ENCODE assay signal across 6 cellular contexts in the genomic region with DNA sequence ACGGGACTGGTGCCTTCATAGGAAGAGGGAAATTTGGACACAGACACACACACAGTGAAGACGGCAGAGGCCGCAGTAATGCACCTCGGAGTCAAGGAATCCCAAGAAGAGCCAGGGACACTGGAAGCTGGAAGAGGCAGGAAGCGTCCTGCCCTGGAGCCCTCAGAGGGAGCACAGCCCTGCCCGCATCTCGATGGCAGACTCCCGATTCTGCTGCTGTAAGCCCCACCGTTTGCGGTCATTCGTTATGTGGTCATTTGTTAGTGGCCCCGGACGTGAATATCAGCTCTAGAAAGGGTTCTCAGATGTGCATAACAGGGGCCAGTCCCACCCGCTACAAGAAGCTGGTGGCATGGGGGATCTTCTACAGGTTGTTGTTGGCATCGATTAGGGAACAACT.
"Had no signal": no experiment of that assay in that cellular context is flagged by ENCODE, and none has a peak within 500 bp of the region (broad histone marks: within the 10 kb centered on the region; RNA-seq: fewer than 3 reads in every experiment).

No MANE protein-coding gene starts in this region.

- H2AFZ ChIP-seq: GM23248 had no signal

- ATAC-seq: HCT116 had no signal

- H3K4me3 Mint-ChIP-seq: HFFc6 had no signal

- H3K4me1 ChIP-seq: HAP-1 had no signal

- DNase-seq: GM23248, GOT3, HFFc6, IMR-90 had no signal

- H3K36me3 ChIP-seq: HAP-1 had no signal

- H3K4me3 ChIP-seq: GM23248, HAP-1 had no signal

- H3K9ac ChIP-seq: GM23248 had no signal

- H3K9me3 Mint-ChIP-seq: HFFc6 had no signal

- H3K9me3 ChIP-seq: HAP-1 had no signal

- H3K27ac ChIP-seq: GM23248 had no signal

- H3K27ac Mint-ChIP-seq: HFFc6 had no signal
